In genomic region chr10:71713135-71714040, GRCh38 we compare ENCODE assay signal across 9 cellular contexts. TPM values are rescaled to one million over a fixed set of nuclear protein-coding genes. Genes with fewer than 3 reads are reported as not detected.
DNase-seq lines count a peak whose midpoint lies in the region; ATAC-seq and TF ChIP-seq lines count a peak whose summit lies in the region.
"Had no signal": no experiment of that assay in that cellular context is flagged by ENCODE, and none has a peak within 500 bp of the region (broad histone marks: within the 10 kb centered on the region; RNA-seq: fewer than 3 reads in every experiment).

No MANE protein-coding gene starts in this region.

- TF ChIP-seq RAD21 in Ishikawa (IDR thresholded peaks at IDR 0.05; ENCODE audit: low read depth), result peak; percentile 9; the same call in 1 of the 2 replicates

- TF ChIP-seq CTCF in AG09319 (IDR thresholded peaks at IDR 0.05; ENCODE audit: low read depth, low read length) (peak; percentile 46), fibroblast of villous mesenchyme (IDR thresholded peaks at IDR 0.05; ENCODE audit: insufficient read depth, low read depth, low read length) (peak; percentile 41), nephron (IDR thresholded peaks at IDR 0.05; ENCODE audit: unreplicated experiment in 3 of 3) (no peak)

- H3K27ac Mint-ChIP-seq in activated T-helper 17 cell treated with anti-CD3 and anti-CD28 coated beads, Interleukin-2, amount 50 U/mL, for 72 hours, result peak overlapping the region; percentile 99
- peak overlapping the region; percentile 86 to 99 (median 87) for H3K27ac Mint-ChIP-seq in nephron

- peak; percentile 83 for DNase-seq in AG09319 (ENCODE audit: extremely low read depth, low read depth)
- peak; percentile 78 for DNase-seq in fibroblast of villous mesenchyme (ENCODE audit: low read depth)
- no peak for DNase-seq in NCI-H2029 (lab: John Stamatoyannopoulos, UW)

- no peak overlapping the region for H3K4me3 ChIP-seq in fibroblast of villous mesenchyme (ENCODE audit: low read depth, low read length)

- H3K4me1 Mint-ChIP-seq in activated T-helper 17 cell treated with anti-CD3 and anti-CD28 coated beads, Interleukin-2, amount 50 U/mL, for 72 hours, result peaks cover 37% of the 10 kb centered on the region
- peaks cover 53% of the 10 kb centered on the region for H3K4me1 Mint-ChIP-seq in nephron

- no peak for TF ChIP-seq EP300 in Ishikawa (IDR thresholded peaks at IDR 0.05; ENCODE audit: borderline replicate concordance)

- H3K36me3 Mint-ChIP-seq in activated T-helper 17 cell treated with anti-CD3 and anti-CD28 coated beads, Interleukin-2, amount 50 U/mL, for 72 hours (ENCODE audit: low read depth), result peaks cover 14% of the 10 kb centered on the region
- no peaks in the 10 kb centered on the region for H3K36me3 Mint-ChIP-seq in nephron (ENCODE audit: low read depth)

- H3K9me3 Mint-ChIP-seq in activated T-helper 17 cell treated with anti-CD3 and anti-CD28 coated beads, Interleukin-2, amount 50 U/mL, for 72 hours, result no peaks in the 10 kb centered on the region
- no peaks in the 10 kb centered on the region for H3K9me3 Mint-ChIP-seq in nephron

- no peaks in the 10 kb centered on the region for H3K27me3 Mint-ChIP-seq in activated T-helper 17 cell treated with anti-CD3 and anti-CD28 coated beads, Interleukin-2, amount 50 U/mL, for 72 hours
- H3K27me3 Mint-ChIP-seq in nephron (ENCODE audit: low read depth), result peaks cover 15% of the 10 kb centered on the region

- peak overlapping the region; percentile 89 for H3K4me3 Mint-ChIP-seq in activated T-helper 17 cell treated with anti-CD3 and anti-CD28 coated beads, Interleukin-2, amount 50 U/mL, for 72 hours
- peak overlapping the region; percentile 21 to 46 (median 40) for H3K4me3 Mint-ChIP-seq in nephron

- peak; percentile 81 for ATAC-seq in activated T-helper 17 cell treated with anti-CD3 and anti-CD28 coated beads, Interleukin-2, amount 50 U/mL, for 72 hours (replicated peaks)
- ATAC-seq in GM19452 (IDR thresholded peaks at IDR 0.05; ENCODE audit: unreplicated experiment) (no peak), HG03460 (IDR thresholded peaks at IDR 0.05; ENCODE audit: unreplicated experiment) (no peak)

TF ChIP-seq in Ishikawa, 13 proteins besides CTCF, POLR2A, EP300 and RAD21:
- TF ChIP-seq MAX (IDR thresholded peaks at IDR 0.05) (peak; percentile 27; the same call in 1 of the 2 replicates), TEAD4 (IDR thresholded peaks at IDR 0.05) (no peak), TAF1 (IDR thresholded peaks at IDR 0.05; ENCODE audit: low read depth) (no peak), CREB1 (IDR thresholded peaks at IDR 0.05; ENCODE audit: low read depth) (no peak), EGR1 (IDR thresholded peaks at IDR 0.05) (peak; percentile 84)

RNA-seq across cellular contexts. Expression of gene C10orf105, which starts 6.2 kb away (rescaled TPM):
- total RNA-seq in activated T-helper 17 cell treated with anti-CD3 and anti-CD28 coated beads, Interleukin-2, amount 50 U/mL, for 72 hours, result 1 to 10 TPM in 1 of 2 donors, under 1 TPM in 1; 0.04 to 1.0 TPM
- under 0.01 TPM in 1 of 2 replicates, not detected in the other for total RNA-seq in fibroblast of villous mesenchyme
- total RNA-seq: epithelial cell of proximal tubule had no signal

RNA-seq across cellular contexts. Expression of gene VSIR, which starts 59.9 kb away (rescaled TPM):
- 100 to 1,000 TPM in 1 of 2 donors, 10 to 100 TPM in 1; 27.9 to 125 TPM for total RNA-seq in activated T-helper 17 cell treated with anti-CD3 and anti-CD28 coated beads, Interleukin-2, amount 50 U/mL, for 72 hours
- total RNA-seq in fibroblast of villous mesenchyme, result 26.1 and 57.4 TPM in 2 replicates

Comparison
In these comparisons a context has a peak if more than half of its experiments do, and no peak if none do; other contexts are left out.
1. CTCF ChIP-seq: peak in AG09319 (single experiment) and fibroblast of villous mesenchyme (single experiment); none in nephron (0 of 3).